In genomic region chr22:46833228-46833627, GRCh38 we compare ENCODE assay signal across 12 cellular contexts.
DNase-seq lines count a peak whose midpoint lies in the region; ATAC-seq and TF ChIP-seq lines count a peak whose summit lies in the region.
"Had no signal": no experiment of that assay in that cellular context is flagged by ENCODE, and none has a peak within 500 bp of the region (broad histone marks: within the 10 kb centered on the region; RNA-seq: fewer than 3 reads in every experiment).

No MANE protein-coding gene starts in this region.

- no peak overlapping the region for H3K27ac Mint-ChIP-seq in WTC11
- H3K27ac Mint-ChIP-seq: T-helper 1 cell treated with Interleukin-12 subunit alpha and Interleukin-12 subunit beta and Interleukin-4 antibody, amounts not matched to agents 30 μg/mL and 1 μg/mL, for 36 hours had no signal

- peaks cover 36% of the 10 kb centered on the region for H3K36me3 Mint-ChIP-seq in WTC11

- peak; percentile 37 for DNase-seq in 8988T
- DNase-seq in H7, result peak; percentile 80
- peak; percentile 67 for DNase-seq in WTC11 (ENCODE audit: low spot score)
- DNase-seq in iPS-NIHi7 (ENCODE audit: extremely low spot score), result peak; percentile 85
- DNase-seq in NCI-H1417 treated with DMSO at 0.1 percent for 48 hours (lab: John Stamatoyannopoulos, UW), result no peak
- DNase-seq: activated naive CD4-positive, alpha-beta T cell treated with Interleukin-2 at 50 U/mL for 16 hours; naive thymus-derived CD8-positive, alpha-beta T cell; NCI-H146 had no signal

- no peak for TF ChIP-seq CTCF in WTC11 (IDR thresholded peaks at IDR 0.05)

- peak; percentile 95 for ATAC-seq in WTC11
- ATAC-seq in GM18870 (IDR thresholded peaks at IDR 0.05; ENCODE audit: unreplicated experiment), result no peak
- ATAC-seq in GM21423 (IDR thresholded peaks at IDR 0.05; ENCODE audit: unreplicated experiment), result no peak
- no peak for ATAC-seq in GM21723 (IDR thresholded peaks at IDR 0.05; ENCODE audit: unreplicated experiment)
- ATAC-seq: naive thymus-derived CD8-positive, alpha-beta T cell had no signal

- peaks cover 27% of the 10 kb centered on the region for H3K9me3 Mint-ChIP-seq in WTC11

- H3K27me3 Mint-ChIP-seq in WTC11 (ENCODE audit: low read depth), result no peaks in the 10 kb centered on the region; the same call in 1 of the 2 replicates
- H3K27me3 Mint-ChIP-seq: naive thymus-derived CD8-positive, alpha-beta T cell had no signal

- no peak overlapping the region for H3K4me3 Mint-ChIP-seq in WTC11
- H3K4me3 Mint-ChIP-seq: naive thymus-derived CD8-positive, alpha-beta T cell; T-helper 1 cell treated with Interleukin-12 subunit alpha and Interleukin-12 subunit beta and Interleukin-4 antibody, amounts not matched to agents 30 μg/mL and 1 μg/mL, for 36 hours had no signal

- POLR2A ChIA-PET in WTC11 (lab: Charles Lee), result no interaction called here

- H3K36me3 ChIP-seq in H7 (replicated peaks; ENCODE audit: control insufficient read depth, insufficient read depth, low read length), result no peaks in the 10 kb centered on the region; the same call in 1 of the 2 replicates

- CTCF ChIA-PET in WTC11 (lab: Charles Lee), result interaction anchor here (0.5 to 3.4 kb wide), 29 partner anchors 9 to 761 kb away, joined by 3 to 22 read pairs (median 3); no protein-coding TSS in a partner anchor

- H3K27me3 ChIP-seq in H7 (ENCODE audit: control insufficient read depth, insufficient read depth, low read length), result no peaks in the 10 kb centered on the region

- H3K4me3 ChIP-seq in H7 (ENCODE audit: insufficient read depth, low read depth, low read length), result no peak overlapping the region

- H3K4me1 Mint-ChIP-seq in WTC11, result peaks cover 25% of the 10 kb centered on the region

TF ChIP-seq in WTC11, 78 proteins besides CTCF, POLR2A, EP300 and RAD21:
- no peak for TF ChIP-seq GABPB1 (CRISPR knock-in tag; IDR thresholded peaks at IDR 0.05)
- TF ChIP-seq NR3C1 (CRISPR knock-in tag; conservative IDR thresholded peaks at IDR 0.05; ENCODE audit: low read depth), result no peak
- TF ChIP-seq NFE2L1 (CRISPR knock-in tag; IDR thresholded peaks at IDR 0.05), result no peak
- no peak for TF ChIP-seq ATF1 (CRISPR knock-in tag; IDR thresholded peaks at IDR 0.05)
- TF ChIP-seq PRRX2 (CRISPR knock-in tag; IDR thresholded peaks at IDR 0.05), result no peak
- TF ChIP-seq, protein P1, sequence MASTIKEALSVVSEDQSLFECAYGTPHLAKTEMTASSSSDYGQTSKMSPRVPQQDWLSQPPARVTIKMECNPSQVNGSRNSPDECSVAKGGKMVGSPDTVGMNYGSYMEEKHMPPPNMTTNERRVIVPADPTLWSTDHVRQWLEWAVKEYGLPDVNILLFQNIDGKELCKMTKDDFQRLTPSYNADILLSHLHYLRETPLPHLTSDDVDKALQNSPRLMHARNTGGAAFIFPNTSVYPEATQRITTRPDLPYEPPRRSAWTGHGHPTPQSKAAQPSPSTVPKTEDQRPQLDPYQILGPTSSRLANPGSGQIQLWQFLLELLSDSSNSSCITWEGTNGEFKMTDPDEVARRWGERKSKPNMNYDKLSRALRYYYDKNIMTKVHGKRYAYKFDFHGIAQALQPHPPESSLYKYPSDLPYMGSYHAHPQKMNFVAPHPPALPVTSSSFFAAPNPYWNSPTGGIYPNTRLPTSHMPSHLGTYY (CRISPR knock-in tag; IDR thresholded peaks at IDR 0.05), result no peak
- no peak for TF ChIP-seq ZBTB21 (CRISPR knock-in tag; IDR thresholded peaks at IDR 0.05; ENCODE audit: borderline replicate concordance)
- TF ChIP-seq, protein P2, sequence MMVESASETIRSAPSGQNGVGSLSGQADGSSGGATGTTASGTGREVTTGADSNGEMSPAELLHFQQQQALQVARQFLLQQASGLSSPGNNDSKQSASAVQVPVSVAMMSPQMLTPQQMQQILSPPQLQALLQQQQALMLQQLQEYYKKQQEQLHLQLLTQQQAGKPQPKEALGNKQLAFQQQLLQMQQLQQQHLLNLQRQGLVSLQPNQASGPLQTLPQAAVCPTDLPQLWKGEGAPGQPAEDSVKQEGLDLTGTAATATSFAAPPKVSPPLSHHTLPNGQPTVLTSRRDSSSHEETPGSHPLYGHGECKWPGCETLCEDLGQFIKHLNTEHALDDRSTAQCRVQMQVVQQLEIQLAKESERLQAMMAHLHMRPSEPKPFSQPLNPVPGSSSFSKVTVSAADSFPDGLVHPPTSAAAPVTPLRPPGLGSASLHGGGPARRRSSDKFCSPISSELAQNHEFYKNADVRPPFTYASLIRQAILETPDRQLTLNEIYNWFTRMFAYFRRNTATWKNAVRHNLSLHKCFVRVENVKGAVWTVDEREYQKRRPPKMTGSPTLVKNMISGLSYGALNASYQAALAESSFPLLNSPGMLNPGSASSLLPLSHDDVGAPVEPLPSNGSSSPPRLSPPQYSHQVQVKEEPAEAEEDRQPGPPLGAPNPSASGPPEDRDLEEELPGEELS (CRISPR knock-in tag; IDR thresholded peaks at IDR 0.05), result no peak
- TF ChIP-seq, protein P3, sequence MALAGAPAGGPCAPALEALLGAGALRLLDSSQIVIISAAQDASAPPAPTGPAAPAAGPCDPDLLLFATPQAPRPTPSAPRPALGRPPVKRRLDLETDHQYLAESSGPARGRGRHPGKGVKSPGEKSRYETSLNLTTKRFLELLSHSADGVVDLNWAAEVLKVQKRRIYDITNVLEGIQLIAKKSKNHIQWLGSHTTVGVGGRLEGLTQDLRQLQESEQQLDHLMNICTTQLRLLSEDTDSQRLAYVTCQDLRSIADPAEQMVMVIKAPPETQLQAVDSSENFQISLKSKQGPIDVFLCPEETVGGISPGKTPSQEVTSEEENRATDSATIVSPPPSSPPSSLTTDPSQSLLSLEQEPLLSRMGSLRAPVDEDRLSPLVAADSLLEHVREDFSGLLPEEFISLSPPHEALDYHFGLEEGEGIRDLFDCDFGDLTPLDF (CRISPR knock-in tag; IDR thresholded peaks at IDR 0.05), result no peak
- TF ChIP-seq CREM (CRISPR knock-in tag; IDR thresholded peaks at IDR 0.05), result no peak
- no peak for TF ChIP-seq TP53 (CRISPR knock-in tag; IDR thresholded peaks at IDR 0.05)
TF ChIP-seq in WTC11: peak in this region for 0.
